In the genomic region with DNA sequence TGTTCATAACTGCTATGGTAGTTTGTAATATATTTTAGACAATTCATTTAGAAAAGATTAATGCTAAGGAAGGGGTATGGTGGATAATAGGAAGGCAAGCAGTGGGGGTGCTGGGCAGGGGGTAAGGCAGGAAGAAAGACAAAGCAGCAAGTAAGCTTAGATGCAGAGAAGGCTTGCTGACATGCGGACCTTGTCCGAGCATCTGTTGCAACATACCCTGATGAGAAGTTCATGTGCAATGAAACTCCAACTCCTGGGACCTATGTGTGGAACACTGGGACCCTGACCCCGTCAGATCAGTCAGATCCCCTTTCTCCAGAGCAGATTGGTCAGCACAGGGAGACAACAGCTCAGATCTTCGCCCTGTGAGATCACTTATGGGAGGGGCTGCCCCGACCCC, we compare ENCODE assay signal across 28 cellular contexts.
"Had no signal": no experiment of that assay in that cellular context is flagged by ENCODE, and none has a peak within 500 bp of the region (broad histone marks: within the 10 kb centered on the region; RNA-seq: fewer than 3 reads in every experiment).

No MANE protein-coding gene starts in this region.

- DNase-seq: hypothalamus; immature natural killer cell; kidney; left colon; left lung; lower lobe of right lung; mammary epithelial cell; mesenchymal stem cell; naive thymus-derived CD8-positive, alpha-beta T cell; nucleus accumbens; spleen; stimulated activated CD4-positive, alpha-beta T cell treated with anti-CD3 and anti-CD28 coated beads, Interleukin-4, amount 100 ng/mL, for 24 hours; stimulated activated naive CD4-positive, alpha-beta T cell; stimulated activated naive CD8-positive, alpha-beta T cell treated with anti-CD3 and anti-CD28 coated beads, Interleukin-15, amount 100 ng/mL, for 72 hours; testis; thyroid gland; transverse colon; upper lobe of left lung had no signal

- H3K36me3 Mint-ChIP-seq: stimulated activated effector memory CD8-positive, alpha-beta T cell treated with anti-CD3 and anti-CD28 coated beads, Interleukin-12 subunit alpha, Interleukin-12 subunit beta, amount 100 ng/mL, for 72 hours had no signal

- H3K4me1 ChIP-seq: left lung, parathyroid adenoma, testis, thyroid gland, transverse colon, vagina had no signal

- H2AFZ ChIP-seq: parathyroid adenoma had no signal

- H3K27ac ChIP-seq: left lung, lower lobe of right lung, parathyroid adenoma, right atrium auricular region, skin epidermis, spleen, testis, thyroid gland, transverse colon, upper lobe of left lung, vagina had no signal

- H3K27me3 Mint-ChIP-seq: naive thymus-derived CD8-positive, alpha-beta T cell; stimulated activated naive CD8-positive, alpha-beta T cell treated with anti-CD3 and anti-CD28 coated beads, Interleukin-15, amount 100 ng/mL, for 72 hours had no signal

- H3K4me3 ChIP-seq: left lung, lower lobe of right lung, right atrium auricular region, skin epidermis, spleen, testis, thyroid gland, transverse colon, upper lobe of left lung, vagina had no signal

- H3K36me3 ChIP-seq: left lung, lower lobe of right lung, right atrium auricular region, thyroid gland, transverse colon, upper lobe of left lung, vagina had no signal

- H3K27ac Mint-ChIP-seq: immature natural killer cell; nephron; progenitor cell of endocrine pancreas; stimulated activated effector memory CD8-positive, alpha-beta T cell treated with anti-CD3 and anti-CD28 coated beads, Interleukin-12 subunit alpha, Interleukin-12 subunit beta, amount 100 ng/mL, for 72 hours; stimulated activated naive CD8-positive, alpha-beta T cell treated with anti-CD3 and anti-CD28 coated beads, Interleukin-15, amount 100 ng/mL, for 72 hours had no signal

- H3K27me3 ChIP-seq: right atrium auricular region, testis, thyroid gland, transverse colon, upper lobe of left lung, vagina had no signal

- H3K9me3 ChIP-seq: left lung, lower lobe of right lung, right atrium auricular region, spleen, testis, thyroid gland, transverse colon, upper lobe of left lung, vagina had no signal

- H3K4me1 Mint-ChIP-seq: nephron; neural crest cell; stimulated activated effector memory CD8-positive, alpha-beta T cell treated with anti-CD3 and anti-CD28 coated beads, Interleukin-12 subunit alpha, Interleukin-12 subunit beta, amount 100 ng/mL, for 72 hours; stimulated activated naive CD8-positive, alpha-beta T cell treated with anti-CD3 and anti-CD28 coated beads, Interleukin-15, amount 100 ng/mL, for 72 hours had no signal

- H3K79me2 ChIP-seq: parathyroid adenoma had no signal

- FAIRE-seq: islet of Langerhans, kidney had no signal

- H3K4me3 Mint-ChIP-seq: immature natural killer cell; naive thymus-derived CD8-positive, alpha-beta T cell; nephron; neural crest cell; stimulated activated effector memory CD8-positive, alpha-beta T cell treated with anti-CD3 and anti-CD28 coated beads, Interleukin-12 subunit alpha, Interleukin-12 subunit beta, amount 100 ng/mL, for 72 hours; stimulated activated naive CD8-positive, alpha-beta T cell treated with anti-CD3 and anti-CD28 coated beads, Interleukin-15, amount 100 ng/mL, for 72 hours had no signal

- H3K9ac ChIP-seq: parathyroid adenoma had no signal

- ATAC-seq: left colon; left lung; lower lobe of right lung; naive thymus-derived CD8-positive, alpha-beta T cell; sciatic nerve; stimulated activated effector memory CD8-positive, alpha-beta T cell treated with anti-CD3 and anti-CD28 coated beads, Interleukin-12 subunit alpha, Interleukin-12 subunit beta, amount 100 ng/mL, for 72 hours; stimulated activated naive CD8-positive, alpha-beta T cell treated with anti-CD3 and anti-CD28 coated beads, Interleukin-15, amount 100 ng/mL, for 72 hours had no signal

- H3K9me3 Mint-ChIP-seq: immature natural killer cell; neural crest cell; stimulated activated effector memory CD8-positive, alpha-beta T cell treated with anti-CD3 and anti-CD28 coated beads, Interleukin-12 subunit alpha, Interleukin-12 subunit beta, amount 100 ng/mL, for 72 hours; stimulated activated naive CD8-positive, alpha-beta T cell treated with anti-CD3 and anti-CD28 coated beads, Interleukin-15, amount 100 ng/mL, for 72 hours had no signal
